8 cellular contexts compared by ENCODE assay signal in the genomic region with DNA sequence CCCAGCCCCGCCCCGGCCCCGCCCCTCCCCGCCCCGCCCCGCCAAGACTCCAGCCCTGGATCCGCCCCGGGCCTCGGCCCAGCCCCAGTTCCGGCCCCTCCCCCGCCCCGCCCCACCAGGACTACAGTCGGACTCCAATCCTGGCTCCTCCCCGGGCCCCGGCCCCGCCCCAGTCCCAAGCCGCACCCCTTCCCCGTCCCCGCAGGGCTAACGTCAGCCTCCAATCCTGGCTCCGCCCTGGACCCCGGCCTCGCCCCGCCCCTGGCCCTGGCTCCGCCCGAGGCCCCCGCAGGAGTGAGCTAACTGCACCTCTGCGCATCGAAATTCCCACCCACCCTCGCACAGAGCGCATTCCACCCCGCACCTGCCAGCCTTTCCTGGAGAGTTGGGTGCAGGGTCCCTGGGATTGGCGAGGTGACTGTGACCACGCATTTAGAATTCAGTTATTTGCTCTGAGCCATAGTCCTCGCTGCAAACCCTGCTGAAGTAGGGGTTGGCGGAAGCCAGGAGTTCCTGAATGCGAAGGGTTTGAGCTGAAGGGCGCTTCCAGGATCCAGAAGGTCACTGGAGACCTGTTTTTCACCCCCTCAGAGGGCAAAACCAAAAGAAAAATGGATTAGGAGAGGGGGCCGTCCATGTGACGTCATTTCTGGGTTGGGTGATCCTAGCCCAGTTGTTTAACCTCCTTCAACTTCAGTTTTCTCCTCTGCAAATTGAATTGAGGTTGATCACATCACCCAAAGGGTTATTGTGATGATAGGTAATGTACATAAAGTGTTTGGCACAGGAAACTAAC. TPM values are rescaled to one million over a fixed set of nuclear protein-coding genes. Genes with fewer than 3 reads are reported as not detected.
DNase-seq lines count a peak whose midpoint lies in the region; ATAC-seq, FAIRE-seq and TF ChIP-seq lines count a peak whose summit lies in the region.

No MANE protein-coding gene starts in this region.

- H3K4me1 Mint-ChIP-seq in T-helper 17 cell: peaks cover 35% of the 10 kb centered on the region

- H3K27ac ChIP-seq in angular gyrus (ENCODE audit: low read depth, low read length) (peak overlapping the region; percentile 99), right atrium auricular region (peak overlapping the region; percentile 87 to 89)

- no peaks in the 10 kb centered on the region for H3K36me3 Mint-ChIP-seq in T-helper 17 cell (ENCODE audit: low read depth)

- ATAC-seq in GM18498 (IDR thresholded peaks at IDR 0.05; ENCODE audit: unreplicated experiment) (peak; percentile 87), HG02870 (IDR thresholded peaks at IDR 0.05; ENCODE audit: unreplicated experiment) (peak; percentile 80), T-helper 17 cell (peak; percentile 92)

- DNase-seq in NCI-H146 treated with DMSO at 0.1 percent for 48 hours (lab: John Stamatoyannopoulos, UW; ENCODE audit: unreplicated experiment): peak; percentile 84
- DNase-seq in T-helper 17 cell: peak; percentile 96 to 99 (median 98)
- peak; percentile 96 for DNase-seq in right atrium auricular region (ENCODE audit: low spot score)
- peak; percentile 67 for DNase-seq in pulmonary artery endothelial cell (ENCODE audit: low read depth, low spot score)
- DNase-seq in urothelium cell line (ENCODE audit: low spot score): peak; percentile 98

- TF ChIP-seq CTCF in right atrium auricular region (IDR thresholded peaks at IDR 0.05): no peak

- no peaks in the 10 kb centered on the region for H3K27me3 Mint-ChIP-seq in T-helper 17 cell

- peaks cover 0 to 48% of the 10 kb centered on the region in 2 donors for H3K4me1 ChIP-seq in right atrium auricular region

- peak overlapping the region; percentile 95 for H3K27ac Mint-ChIP-seq in T-helper 17 cell

- peak overlapping the region; percentile 93 for H3K4me3 Mint-ChIP-seq in T-helper 17 cell

- H3K4me3 ChIP-seq in right atrium auricular region: peak overlapping the region; percentile 52 to 88

- FAIRE-seq in urothelium cell line (lab: Jason Lieb, UNC): peak; percentile 65

- no peaks in the 10 kb centered on the region for H3K27me3 ChIP-seq in right atrium auricular region

- H3K9me3 ChIP-seq in T-helper 17 cell (ENCODE audit: control insufficient read depth, low read length, poor library complexity, severe bottlenecking) (no peaks in the 10 kb centered on the region), right atrium auricular region (no peaks in the 10 kb centered on the region)

- no peaks in the 10 kb centered on the region for H3K36me3 ChIP-seq in right atrium auricular region

RNA-seq across cellular contexts. Expression of a gene that starts 0.6 kb away (rescaled TPM):
- 10 to 100 TPM; 29.3 to 36.8 TPM for total RNA-seq in T-helper 17 cell
- total RNA-seq in right atrium auricular region: 10 to 100 TPM; 20.1 to 20.8 TPM
- 9.6 and 13.4 TPM in 2 replicates for total RNA-seq in pulmonary artery endothelial cell

RNA-seq across cellular contexts. Expression of a gene that starts 16.5 kb away (rescaled TPM):
- total RNA-seq in T-helper 17 cell (not detected), right atrium auricular region (100 to 1,000 TPM; 146 to 228 TPM), pulmonary artery endothelial cell (not detected in 2 replicates)

RNA-seq across cellular contexts. Expression of a gene that starts 17.7 kb away (rescaled TPM):
- total RNA-seq in T-helper 17 cell (not detected), right atrium auricular region (under 1 TPM in 1 of 2 donors, not detected in 1; 0.08 TPM), pulmonary artery endothelial cell (not detected in 2 replicates)

RNA-seq across cellular contexts. Expression of a gene that starts 29.1 kb away (rescaled TPM):
- total RNA-seq in T-helper 17 cell (not detected), right atrium auricular region (under 1 TPM in 1 of 2 donors, not detected in 1; 0.20 TPM), pulmonary artery endothelial cell (not detected in 2 replicates)

RNA-seq across cellular contexts. Expression of a gene that starts 52.4 kb away (rescaled TPM):
- total RNA-seq in T-helper 17 cell (under 1 TPM in 1 of 2 donors, not detected in 1; 0.27 TPM), right atrium auricular region (not detected), pulmonary artery endothelial cell (not detected in 2 replicates)

Comparison
In these comparisons a context has a peak if more than half of its experiments do, and no peak if none do; other contexts are left out.
1. Peak in every context shown above with its lines: DNase-seq, ATAC-seq, H3K4me3 ChIP-seq and H3K27ac ChIP-seq.
2. RNA of a gene that starts 16.5 kb away (total RNA-seq): 146 to 228 TPM in right atrium auricular region; not detected in T-helper 17 cell and not detected in pulmonary artery endothelial cell; every median in the first group is over 100 times any median in the second.